ENCODE assay signal across 16 cellular contexts in the genomic region with DNA sequence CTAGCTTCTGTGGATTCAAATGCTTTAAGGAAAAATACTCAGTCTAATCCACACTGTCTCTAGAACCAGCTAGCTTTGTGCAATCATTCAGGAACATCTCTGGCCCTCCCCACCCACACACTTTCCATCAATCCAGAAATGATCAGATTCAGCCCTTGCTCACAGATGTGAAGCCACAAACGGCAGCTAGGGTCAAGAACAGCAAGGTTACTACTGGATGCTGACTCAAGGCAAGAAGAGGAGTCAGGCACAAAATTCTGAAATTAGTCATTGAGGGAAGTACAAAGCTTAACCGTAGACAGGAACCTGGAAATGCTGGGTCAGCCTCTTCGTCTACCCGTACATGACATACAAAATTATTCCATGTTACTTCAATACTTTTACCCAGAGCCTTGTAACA.
DNase-seq lines count a peak whose midpoint lies in the region; ATAC-seq, FAIRE-seq and TF ChIP-seq lines count a peak whose summit lies in the region.
"Had no signal": no experiment of that assay in that cellular context is flagged by ENCODE, and none has a peak within 500 bp of the region (broad histone marks: within the 10 kb centered on the region; RNA-seq: fewer than 3 reads in every experiment).

No MANE protein-coding gene starts in this region.

- no peak overlapping the region for H3K4me3 ChIP-seq in GM12878
- H3K4me3 ChIP-seq in smooth muscle cell, result no peak overlapping the region
- H3K4me3 ChIP-seq in HepG2 (replicated peaks in 1 of 3; ENCODE audit: insufficient read depth in 1 of 3, low read depth in 2 of 3, low read length in 3 of 3), result no peak overlapping the region
- H3K4me3 ChIP-seq: A549, colonic mucosa had no signal

- no peak overlapping the region for H3K27ac ChIP-seq in GM12878 (ENCODE audit: control insufficient read depth, insufficient read depth)
- H3K27ac ChIP-seq in smooth muscle cell (ENCODE audit: low read depth), result no peak overlapping the region
- no peak overlapping the region for H3K27ac ChIP-seq in HepG2 (ENCODE audit: extremely low read length, insufficient read depth, low read length)
- H3K27ac ChIP-seq: A549, colonic mucosa, RWPE1 had no signal

- no peak for TF ChIP-seq EP300 in GM12878 (IDR thresholded peaks at IDR 0.05; ENCODE audit: borderline replicate concordance in 1 of 2, control insufficient read depth in 1 of 2, low read depth in 2 of 2, low read length in 2 of 2)
- no peak for TF ChIP-seq EP300 in HepG2 (IDR thresholded peaks at IDR 0.05; ENCODE audit: low read depth in 2 of 2, low read length in 2 of 2)
- no peak for TF ChIP-seq EP300 in HepG2 (CRISPR knock-in tag; IDR thresholded peaks at IDR 0.05; ENCODE audit: borderline replicate concordance)

- POLR2A ChIA-PET in activated CD8-positive, alpha-beta T cell treated with anti-CD3 and anti-CD28 coated beads for 36 hours (lab: Charles Lee), result no interaction called here
- POLR2A ChIA-PET in activated CD8-positive, alpha-beta T cell treated with anti-CD3 and anti-CD28 coated beads, Interleukin-2, amount 10 ng/mL, durations not matched to agents 7 days and 5 days (lab: Charles Lee), result no interaction called here
- POLR2A ChIA-PET in GM12878 (lab: Charles Lee) (no interaction called here), HepG2 (lab: Yijun Ruan, JAX) (no interaction called here)

- no peak for TF ChIP-seq CTCF in activated CD8-positive, alpha-beta T cell treated with anti-CD3 and anti-CD28 coated beads for 36 hours (IDR thresholded peaks at IDR 0.05)
- TF ChIP-seq CTCF in GM12878 (IDR thresholded peaks at IDR 0.05 in 2 of 3, conservative IDR thresholded peaks at IDR 0.05 in 1 of 3; ENCODE audit: control insufficient read depth in 2 of 3, extremely low read depth in 1 of 3, insufficient read depth in 1 of 3, low read depth in 3 of 3, low read length in 3 of 3) (no peak), smooth muscle cell (IDR thresholded peaks at IDR 0.05; ENCODE audit: borderline replicate concordance, insufficient read depth, poor library complexity, severe bottlenecking) (no peak), HepG2 (CRISPR knock-in tag; IDR thresholded peaks at IDR 0.05) (no peak)

- H3K27ac Mint-ChIP-seq in activated CD8-positive, alpha-beta T cell treated with anti-CD3 and anti-CD28 coated beads for 36 hours, result no peak overlapping the region
- no peak overlapping the region for H3K27ac Mint-ChIP-seq in activated CD8-positive, alpha-beta T cell treated with anti-CD3 and anti-CD28 coated beads, Interleukin-2, amount 10 ng/mL, durations not matched to agents 7 days and 5 days
- H3K27ac Mint-ChIP-seq: activated naive CD8-positive, alpha-beta T cell; nephron had no signal

- no peak overlapping the region for H3K4me3 Mint-ChIP-seq in activated CD8-positive, alpha-beta T cell treated with anti-CD3 and anti-CD28 coated beads for 36 hours
- no peak overlapping the region for H3K4me3 Mint-ChIP-seq in activated CD8-positive, alpha-beta T cell treated with anti-CD3 and anti-CD28 coated beads, Interleukin-2, amount 10 ng/mL, durations not matched to agents 7 days and 5 days
- H3K4me3 Mint-ChIP-seq: activated naive CD8-positive, alpha-beta T cell; nephron had no signal

- CTCF ChIA-PET in activated CD8-positive, alpha-beta T cell treated with anti-CD3 and anti-CD28 coated beads for 36 hours (lab: Charles Lee), result no interaction called here
- CTCF ChIA-PET in activated CD8-positive, alpha-beta T cell treated with anti-CD3 and anti-CD28 coated beads, Interleukin-2, amount 10 ng/mL, durations not matched to agents 7 days and 5 days (lab: Charles Lee), result no interaction called here
- CTCF ChIA-PET in GM12878 (lab: Yijun Ruan, JAX) (interaction anchor here (0.6 kb wide), 1 partner anchor 678 kb away, joined by 3 read pairs; no protein-coding TSS in a partner anchor), HepG2 (lab: Yijun Ruan, JAX; ENCODE audit: low intra/inter-chr PET ratio, low total read pairs) (no interaction called here)

- BruUV-seq in GM12878 (replicated peaks; lab: Mats Ljungman, UMichigan), result no TSS peak
- BruUV-seq in HepG2 (replicated peaks; lab: Mats Ljungman, UMichigan), result no TSS peak

- no peak overlapping the region for H3K9ac ChIP-seq in GM12878 (ENCODE audit: control insufficient read depth, insufficient read depth, low read length)
- no peak overlapping the region for H3K9ac ChIP-seq in smooth muscle cell (ENCODE audit: low read depth)
- no peak overlapping the region for H3K9ac ChIP-seq in HepG2 (ENCODE audit: insufficient read depth, low read depth, low read length)

- SMC1A ChIA-PET in GM12878 (lab: Charles Lee; ENCODE audit: uncharacterized antibody, unreplicated experiment), result no interaction called here

- TF ChIP-seq POLR2A in GM12878 (IDR thresholded peaks at IDR 0.05; ENCODE audit: low read depth, low read length), result no peak
- no peak for TF ChIP-seq POLR2A in HepG2 (IDR thresholded peaks at IDR 0.05; ENCODE audit: insufficient read depth in 1 of 2, low read depth in 2 of 2, low read length in 2 of 2)

- H2AFZ ChIP-seq in GM12878 (ENCODE audit: control insufficient read depth, low read depth, low read length) (no peak overlapping the region), smooth muscle cell (ENCODE audit: low read depth) (no peak overlapping the region), HepG2 (ENCODE audit: low read length) (no peak overlapping the region)

- no peaks in the 10 kb centered on the region for H3K36me3 ChIP-seq in GM12878 (ENCODE audit: control insufficient read depth in 2 of 2, insufficient read depth in 2 of 2, low read length in 1 of 2)
- no peaks in the 10 kb centered on the region for H3K36me3 ChIP-seq in smooth muscle cell (ENCODE audit: low read depth)
- H3K36me3 ChIP-seq in HepG2 (replicated peaks in 1 of 2; ENCODE audit: control insufficient read depth in 1 of 2, insufficient read depth in 2 of 2, low read length in 2 of 2), result no peaks in the 10 kb centered on the region
- H3K36me3 ChIP-seq: colonic mucosa had no signal

- no peak for ATAC-seq in activated CD8-positive, alpha-beta T cell treated with anti-CD3 and anti-CD28 coated beads for 36 hours
- no peak for ATAC-seq in activated CD8-positive, alpha-beta T cell treated with anti-CD3 and anti-CD28 coated beads, Interleukin-2, amount 10 ng/mL, durations not matched to agents 7 days and 5 days
- ATAC-seq in HG02884 (IDR thresholded peaks at IDR 0.05; ENCODE audit: unreplicated experiment) (peak; percentile 81), GM12878 (no peak), HepG2 (no peak)
- ATAC-seq: A549, esophagus mucosa, left ventricle myocardium superior had no signal

- TF ChIP-seq RAD21 in GM12878 (IDR thresholded peaks at IDR 0.05; ENCODE audit: insufficient read depth, low read depth, low read length) (no peak), HepG2 (CRISPR knock-in tag; IDR thresholded peaks at IDR 0.05) (no peak)

- H3K9me3 Mint-ChIP-seq in activated CD8-positive, alpha-beta T cell treated with anti-CD3 and anti-CD28 coated beads for 36 hours, result no peaks in the 10 kb centered on the region
- no peaks in the 10 kb centered on the region for H3K9me3 Mint-ChIP-seq in activated CD8-positive, alpha-beta T cell treated with anti-CD3 and anti-CD28 coated beads, Interleukin-2, amount 10 ng/mL, durations not matched to agents 7 days and 5 days (ENCODE audit: insufficient read depth)
- H3K9me3 Mint-ChIP-seq: nephron had no signal

- in situ Hi-C loops in GM12878 (cut with MboI) (no loop called here), HepG2 (cut with HindIII; ENCODE audit: extremely low pct_ligation_motif_present, low pct_unique_long_range_greater_than_20kb) (no loop called here)

- H3K9me3 ChIP-seq in GM12878 (replicated peaks; ENCODE audit: control insufficient read depth, insufficient read depth, low read length), result no peaks in the 10 kb centered on the region
- no peaks in the 10 kb centered on the region for H3K9me3 ChIP-seq in smooth muscle cell (replicated peaks; ENCODE audit: low read depth)
- no peaks in the 10 kb centered on the region for H3K9me3 ChIP-seq in HepG2 (ENCODE audit: low read length)
- H3K9me3 ChIP-seq: A549, colonic mucosa had no signal

- DNase-seq in activated CD8-positive, alpha-beta T cell treated with anti-CD3 and anti-CD28 coated beads for 36 hours, result peak; percentile 11
- no peak for DNase-seq in activated CD8-positive, alpha-beta T cell treated with anti-CD3 and anti-CD28 coated beads, Interleukin-2, amount 10 ng/mL, durations not matched to agents 7 days and 5 days
- DNase-seq in GM12878 (ENCODE audit: low read depth, low spot score) (no peak), smooth muscle cell (lab: John Stamatoyannopoulos, UW; ENCODE audit: unreplicated experiment) (no peak), HepG2 (ENCODE audit: low spot score) (no peak)
- peak; percentile 6 for DNase-seq in stimulated activated CD4-positive, alpha-beta T cell treated with anti-CD3 and anti-CD28 coated beads, Interleukin-4, amount 100 ng/mL, for 24 hours
- no peak for DNase-seq in activated CD8-positive, alpha-beta memory T cell treated with anti-CD3 and anti-CD28 coated beads, Interleukin-2, amount 50 U/mL, for 48 hours
- DNase-seq: colonic mucosa, left ventricle myocardium superior had no signal

- no peaks in the 10 kb centered on the region for H3F3A ChIP-seq in smooth muscle cell (ENCODE audit: low read depth)

- H3K4me1 ChIP-seq in GM12878 (ENCODE audit: control insufficient read depth, insufficient read depth, low read length) (no peaks in the 10 kb centered on the region), smooth muscle cell (ENCODE audit: low read depth) (no peaks in the 10 kb centered on the region), HepG2 (ENCODE audit: insufficient read depth, low read length) (no peaks in the 10 kb centered on the region)
- H3K4me1 ChIP-seq: A549, colonic mucosa had no signal

- no peaks in the 10 kb centered on the region for H4K20me1 ChIP-seq in GM12878 (ENCODE audit: control insufficient read depth, insufficient read depth)
- H4K20me1 ChIP-seq in smooth muscle cell (ENCODE audit: low read depth), result no peaks in the 10 kb centered on the region
- H4K20me1 ChIP-seq in HepG2 (ENCODE audit: insufficient read depth, low read length), result no peaks in the 10 kb centered on the region

- no peaks in the 10 kb centered on the region for H3K79me2 ChIP-seq in GM12878 (ENCODE audit: control insufficient read depth, insufficient read depth, low read length)
- no peaks in the 10 kb centered on the region for H3K79me2 ChIP-seq in smooth muscle cell (ENCODE audit: low read depth)
- no peaks in the 10 kb centered on the region for H3K79me2 ChIP-seq in HepG2 (ENCODE audit: insufficient read depth, low read length)

- H3K36me3 Mint-ChIP-seq in activated CD8-positive, alpha-beta T cell treated with anti-CD3 and anti-CD28 coated beads for 36 hours (ENCODE audit: low read depth), result no peaks in the 10 kb centered on the region
- no peaks in the 10 kb centered on the region for H3K36me3 Mint-ChIP-seq in activated CD8-positive, alpha-beta T cell treated with anti-CD3 and anti-CD28 coated beads, Interleukin-2, amount 10 ng/mL, durations not matched to agents 7 days and 5 days (ENCODE audit: low read depth)
- H3K36me3 Mint-ChIP-seq: activated naive CD8-positive, alpha-beta T cell had no signal

- intact Hi-C loops in activated CD8-positive, alpha-beta T cell treated with anti-CD3 and anti-CD28 coated beads for 36 hours (cut with micrococcal nuclease), result no loop called here
- intact Hi-C loops in GM12878 (cut with micrococcal nuclease; ENCODE audit: unreplicated experiment) (no loop called here), HepG2 (cut with micrococcal nuclease; ENCODE audit: unreplicated experiment) (no loop called here)

- FAIRE-seq in GM12878 (lab: Jason Lieb, UNC) (no peak), HepG2 (lab: Jason Lieb, UNC) (no peak)
- FAIRE-seq: A549, H54 had no signal

- peaks cover 4% of the 10 kb centered on the region for H3K4me1 Mint-ChIP-seq in activated CD8-positive, alpha-beta T cell treated with anti-CD3 and anti-CD28 coated beads for 36 hours (ENCODE audit: low read depth)
- no peaks in the 10 kb centered on the region for H3K4me1 Mint-ChIP-seq in activated CD8-positive, alpha-beta T cell treated with anti-CD3 and anti-CD28 coated beads, Interleukin-2, amount 10 ng/mL, durations not matched to agents 7 days and 5 days (ENCODE audit: low read depth)
- H3K4me1 Mint-ChIP-seq: nephron had no signal

- WGBS in GM12878 (ENCODE audit: insufficient coverage, insufficient replicate concordance, low lambda C conversion rate, missing lambda C conversion rate), result 2% methylated on average over 4 of the region's 4 CpGs
- 86% methylated on average over 4 of the region's 4 CpGs for whole genome bisulfite sequencing in smooth muscle cell (ENCODE audit: low lambda C conversion rate)
- 0% methylated on average over 4 of the region's 4 CpGs for WGBS in HepG2 (ENCODE audit: low lambda C conversion rate)

- H3K4me2 ChIP-seq in GM12878 (ENCODE audit: control insufficient read depth, insufficient read depth) (no peak overlapping the region), smooth muscle cell (no peak overlapping the region), HepG2 (ENCODE audit: low read depth, low read length) (no peak overlapping the region)
- H3K4me2 ChIP-seq: A549 had no signal

- H3K27me3 Mint-ChIP-seq in activated CD8-positive, alpha-beta T cell treated with anti-CD3 and anti-CD28 coated beads for 36 hours, result peaks cover 4% of the 10 kb centered on the region
- peaks cover 16% of the 10 kb centered on the region for H3K27me3 Mint-ChIP-seq in activated CD8-positive, alpha-beta T cell treated with anti-CD3 and anti-CD28 coated beads, Interleukin-2, amount 10 ng/mL, durations not matched to agents 7 days and 5 days (ENCODE audit: low read depth)
- H3K27me3 Mint-ChIP-seq: activated naive CD8-positive, alpha-beta T cell had no signal

- RAD21 ChIA-PET in GM12878 (lab: Charles Lee; ENCODE audit: unreplicated experiment), result no interaction called here

- H3K27me3 ChIP-seq in GM12878 (replicated peaks in 1 of 2; ENCODE audit: control insufficient read depth in 2 of 2, insufficient read depth in 2 of 2, low read length in 1 of 2) (no peaks in the 10 kb centered on the region), smooth muscle cell (ENCODE audit: low read depth) (no peaks in the 10 kb centered on the region), HepG2 (ENCODE audit: control insufficient read depth in 1 of 2, insufficient read depth in 2 of 2, low read length in 2 of 2) (no peaks in the 10 kb centered on the region)
- H3K27me3 ChIP-seq: colonic mucosa had no signal

Comparison
In these comparisons a context has a peak if more than half of its experiments do, and no peak if none do; other contexts are left out.
1. DNase-seq: peak in activated CD8-positive, alpha-beta T cell treated with anti-CD3 and anti-CD28 coated beads for 36 hours (single experiment) and stimulated activated CD4-positive, alpha-beta T cell treated with anti-CD3 and anti-CD28 coated beads, Interleukin-4, amount 100 ng/mL, for 24 hours (single experiment); none in activated CD8-positive, alpha-beta T cell treated with anti-CD3 and anti-CD28 coated beads, Interleukin-2, amount 10 ng/mL, durations not matched to agents 7 days and 5 days (single experiment), GM12878 (single experiment), smooth muscle cell (single experiment), activated CD8-positive, alpha-beta memory T cell treated with anti-CD3 and anti-CD28 coated beads, Interleukin-2, amount 50 U/mL, for 48 hours (single experiment) and HepG2 (single experiment).